In the genomic region with DNA sequence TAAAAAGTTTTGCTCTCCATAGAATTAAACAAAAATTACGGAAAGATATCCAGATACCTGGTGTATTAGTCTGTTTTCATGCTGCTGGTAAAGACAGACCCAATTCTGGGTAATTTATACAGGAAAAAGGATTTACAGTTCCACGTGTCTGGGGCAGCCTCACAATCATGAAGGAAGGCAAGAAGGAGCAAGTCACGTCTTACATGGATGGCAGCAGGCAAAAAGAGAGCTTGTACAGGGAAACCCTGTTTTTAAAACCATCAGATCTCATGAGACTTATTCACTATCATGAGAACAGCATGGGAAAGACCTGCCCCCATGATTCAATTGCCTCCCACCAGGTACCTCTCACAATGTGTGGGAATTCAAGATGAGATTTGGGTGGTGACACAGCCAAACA, we compare ENCODE assay signal across 2 cellular contexts. TPM values are rescaled to one million over a fixed set of nuclear protein-coding genes. Genes with fewer than 3 reads are reported as not detected.
"Had no signal": no experiment of that assay in that cellular context is flagged by ENCODE, and none has a peak within 500 bp of the region (broad histone marks: within the 10 kb centered on the region; RNA-seq: fewer than 3 reads in every experiment).

No MANE protein-coding gene starts in this region.

RNA-seq across cellular contexts. Expression of a gene that starts 24.2 kb away (rescaled TPM):
- total RNA-seq: GM23248, HFFc6 had no signal
